16 cellular contexts compared by ENCODE assay signal in genomic region chr11:109109150-109109549, GRCh38.
DNase-seq lines count a peak whose midpoint lies in the region; ATAC-seq and TF ChIP-seq lines count a peak whose summit lies in the region.
"Had no signal": no experiment of that assay in that cellular context is flagged by ENCODE, and none has a peak within 500 bp of the region (broad histone marks: within the 10 kb centered on the region; RNA-seq: fewer than 3 reads in every experiment).

No MANE protein-coding gene starts in this region.

- no peaks in the 10 kb centered on the region for H3K79me2 ChIP-seq in smooth muscle cell (ENCODE audit: low read depth)

- H3K9ac ChIP-seq in smooth muscle cell (ENCODE audit: low read depth) = no peak overlapping the region

- ATAC-seq in HG02798 (IDR thresholded peaks at IDR 0.05; ENCODE audit: poor library complexity, unreplicated experiment) = no peak

- H3K27ac ChIP-seq in cardiac muscle cell = peak overlapping the region; percentile 73
- H3K27ac ChIP-seq in right atrium auricular region = no peak overlapping the region
- H3K27ac ChIP-seq in smooth muscle cell (ENCODE audit: low read depth) = no peak overlapping the region

- H3K4me1 ChIP-seq in cardiac muscle cell (ENCODE audit: low read depth) = peaks cover 31% of the 10 kb centered on the region
- H3K4me1 ChIP-seq in right atrium auricular region = no peaks in the 10 kb centered on the region
- H3K4me1 ChIP-seq in smooth muscle cell (ENCODE audit: low read depth) = peaks cover 3% of the 10 kb centered on the region

- no peaks in the 10 kb centered on the region for H3K27me3 ChIP-seq in cardiac muscle cell
- no peaks in the 10 kb centered on the region for H3K27me3 ChIP-seq in right atrium auricular region
- H3K27me3 ChIP-seq in smooth muscle cell (ENCODE audit: low read depth) = no peaks in the 10 kb centered on the region

- H3K4me3 Mint-ChIP-seq in activated T-helper 1 cell treated with anti-CD3 and anti-CD28 coated beads, Interleukin-12 subunit alpha, Interleukin-12 subunit beta, Interleukin-2, Interleukin-4 antibody, amounts not matched to agents 30 ng/mL and 10 ng/mL and 1 ng/mL, durations not matched to agents 14 hours and 24 hours and 36 hours = no peak overlapping the region
- H3K4me3 Mint-ChIP-seq: CD4-positive, alpha-beta memory T cell had no signal

- H3F3A ChIP-seq in smooth muscle cell (ENCODE audit: low read depth) = no peaks in the 10 kb centered on the region

- no peaks in the 10 kb centered on the region for H4K20me1 ChIP-seq in smooth muscle cell (ENCODE audit: low read depth)

- H3K9me3 ChIP-seq in cardiac muscle cell (ENCODE audit: low read depth) (no peaks in the 10 kb centered on the region), right atrium auricular region (no peaks in the 10 kb centered on the region), smooth muscle cell (replicated peaks; ENCODE audit: low read depth) (no peaks in the 10 kb centered on the region)

- H3K36me3 ChIP-seq in cardiac muscle cell (no peaks in the 10 kb centered on the region), right atrium auricular region (no peaks in the 10 kb centered on the region), smooth muscle cell (ENCODE audit: low read depth) (no peaks in the 10 kb centered on the region)

- DNase-seq in cardiac muscle cell (ENCODE audit: low read depth in 1 of 2, low spot score in 1 of 2) = peak in 1 of 2 donors; percentile 12
- no peak for DNase-seq in right atrium auricular region (ENCODE audit: low spot score)
- peak; percentile 39 for DNase-seq in DMS53 treated with DMSO at 0.1 percent for 48 hours (lab: John Stamatoyannopoulos, UW; ENCODE audit: unreplicated experiment)
- peak; percentile 0 for DNase-seq in LNCaP clone FGC (ENCODE audit: low read depth)
- no peak for DNase-seq in smooth muscle cell (lab: John Stamatoyannopoulos, UW; ENCODE audit: unreplicated experiment)
- no peak for DNase-seq in activated T-helper 1 cell treated with anti-CD3 and anti-CD28 coated beads, Interleukin-12 subunit alpha, Interleukin-12 subunit beta, Interleukin-2, Interleukin-4 antibody, amounts not matched to agents 30 ng/mL and 10 ng/mL and 1 ng/mL, durations not matched to agents 14 hours and 24 hours and 36 hours (ENCODE audit: low spot score)
- DNase-seq: C1 segment of cervical spinal cord; Calu3; CD4-positive, alpha-beta memory T cell; COR-L47; DMS153; DMS79 treated with DMSO at 0.1 percent for 48 hours; GF-D8; H7; HCEC 1CT had no signal

- TF ChIP-seq CTCF in cardiac muscle cell (IDR thresholded peaks at IDR 0.05; ENCODE audit: low read depth, low read length) (no peak), right atrium auricular region (IDR thresholded peaks at IDR 0.05) (no peak), LNCaP clone FGC (IDR thresholded peaks at IDR 0.05; ENCODE audit: control insufficient read depth, extremely low read depth, insufficient read depth) (no peak), smooth muscle cell (IDR thresholded peaks at IDR 0.05; ENCODE audit: borderline replicate concordance, insufficient read depth, poor library complexity, severe bottlenecking) (no peak)

- no peak overlapping the region for H2AFZ ChIP-seq in smooth muscle cell (ENCODE audit: low read depth)

- H3K27ac Mint-ChIP-seq in activated T-helper 1 cell treated with anti-CD3 and anti-CD28 coated beads, Interleukin-12 subunit alpha, Interleukin-12 subunit beta, Interleukin-2, Interleukin-4 antibody, amounts not matched to agents 30 ng/mL and 10 ng/mL and 1 ng/mL, durations not matched to agents 14 hours and 24 hours and 36 hours = no peak overlapping the region
- H3K27ac Mint-ChIP-seq: CD4-positive, alpha-beta memory T cell had no signal

- H3K9me3 Mint-ChIP-seq in activated T-helper 1 cell treated with anti-CD3 and anti-CD28 coated beads, Interleukin-12 subunit alpha, Interleukin-12 subunit beta, Interleukin-2, Interleukin-4 antibody, amounts not matched to agents 30 ng/mL and 10 ng/mL and 1 ng/mL, durations not matched to agents 14 hours and 24 hours and 36 hours = no peaks in the 10 kb centered on the region

- 64% methylated on average over 3 of the region's 3 CpGs for WGBS in smooth muscle cell (ENCODE audit: low lambda C conversion rate)

- H3K4me1 Mint-ChIP-seq in activated T-helper 1 cell treated with anti-CD3 and anti-CD28 coated beads, Interleukin-12 subunit alpha, Interleukin-12 subunit beta, Interleukin-2, Interleukin-4 antibody, amounts not matched to agents 30 ng/mL and 10 ng/mL and 1 ng/mL, durations not matched to agents 14 hours and 24 hours and 36 hours (ENCODE audit: low read depth) = no peaks in the 10 kb centered on the region
- H3K4me1 Mint-ChIP-seq: CD4-positive, alpha-beta memory T cell had no signal

- no peaks in the 10 kb centered on the region for H3K27me3 Mint-ChIP-seq in activated T-helper 1 cell treated with anti-CD3 and anti-CD28 coated beads, Interleukin-12 subunit alpha, Interleukin-12 subunit beta, Interleukin-2, Interleukin-4 antibody, amounts not matched to agents 30 ng/mL and 10 ng/mL and 1 ng/mL, durations not matched to agents 14 hours and 24 hours and 36 hours (ENCODE audit: insufficient read depth)

- intact Hi-C loops in activated T-helper 1 cell treated with anti-CD3 and anti-CD28 coated beads, Interleukin-12 subunit alpha, Interleukin-12 subunit beta, Interleukin-2, Interleukin-4 antibody, amounts not matched to agents 30 ng/mL and 10 ng/mL and 1 ng/mL, durations not matched to agents 14 hours and 24 hours and 36 hours (cut with micrococcal nuclease) = no loop called here

- H3K4me3 ChIP-seq in cardiac muscle cell (no peak overlapping the region), right atrium auricular region (no peak overlapping the region), LNCaP clone FGC (ENCODE audit: low read depth, low read length) (no peak overlapping the region), smooth muscle cell (no peak overlapping the region)

- no peaks in the 10 kb centered on the region for H3K36me3 Mint-ChIP-seq in activated T-helper 1 cell treated with anti-CD3 and anti-CD28 coated beads, Interleukin-12 subunit alpha, Interleukin-12 subunit beta, Interleukin-2, Interleukin-4 antibody, amounts not matched to agents 30 ng/mL and 10 ng/mL and 1 ng/mL, durations not matched to agents 14 hours and 24 hours and 36 hours (ENCODE audit: low read depth)
- H3K36me3 Mint-ChIP-seq: CD4-positive, alpha-beta memory T cell had no signal

- H3K4me2 ChIP-seq in smooth muscle cell = peak overlapping the region; percentile 22

Comparison
In these comparisons a context has a peak if more than half of its experiments do, and no peak if none do; other contexts are left out.
1. DNase-seq: peak in DMS53 treated with DMSO at 0.1 percent for 48 hours (single experiment) and LNCaP clone FGC (single experiment); none in right atrium auricular region (single experiment), smooth muscle cell (single experiment) and activated T-helper 1 cell treated with anti-CD3 and anti-CD28 coated beads, Interleukin-12 subunit alpha, Interleukin-12 subunit beta, Interleukin-2, Interleukin-4 antibody, amounts not matched to agents 30 ng/mL and 10 ng/mL and 1 ng/mL, durations not matched to agents 14 hours and 24 hours and 36 hours (single experiment).